8 cellular contexts compared by ENCODE assay signal in the genomic region with DNA sequence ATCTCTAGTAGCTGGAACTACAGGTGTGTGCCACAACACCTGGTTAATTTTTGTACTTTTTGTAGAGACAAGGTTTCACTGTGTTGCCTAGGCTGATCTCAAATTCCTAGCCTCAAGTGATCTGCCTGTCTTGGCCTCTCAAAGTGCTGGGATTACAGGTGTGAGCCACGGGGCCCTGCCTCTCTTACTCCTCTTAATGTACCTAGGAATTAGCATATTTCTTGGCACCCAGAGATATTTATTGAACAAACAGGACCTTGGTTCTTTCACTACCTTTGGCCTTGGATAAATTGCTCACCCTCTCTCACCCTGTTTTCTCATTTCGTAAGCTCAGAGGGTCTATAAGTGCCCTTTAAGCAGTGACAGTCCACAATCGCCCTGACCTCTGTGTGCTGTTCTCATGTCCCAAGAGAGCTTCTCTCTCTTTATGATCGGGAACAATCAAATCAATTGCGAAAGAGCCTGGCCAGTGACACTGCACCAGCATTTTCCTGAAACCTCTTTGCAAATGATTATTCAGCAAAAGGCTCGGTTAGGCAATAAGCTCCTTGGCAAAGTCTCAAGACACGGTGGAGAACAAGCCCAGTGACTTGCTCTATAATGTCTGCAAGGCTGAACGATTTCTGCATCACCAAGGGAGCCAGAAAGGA.
DNase-seq lines count a peak whose midpoint lies in the region; ATAC-seq and TF ChIP-seq lines count a peak whose summit lies in the region.

No MANE protein-coding gene starts in this region.

- H3K36me3 ChIP-seq in spleen, result peaks cover 0 to 98% (median 36%) of the 10 kb centered on the region in 6 donors

- TF ChIP-seq CTCF in spleen (IDR thresholded peaks at IDR 0.05 in 8 of 11, conservative IDR thresholded peaks at IDR 0.05 in 3 of 11), result peak in 1 of 11 experiments; percentile 4

- TF ChIP-seq POLR2A in spleen (IDR thresholded peaks at IDR 0.05), result no peak

- peaks cover 59% of the 10 kb centered on the region for H3K36me3 Mint-ChIP-seq in T-cell

- POLR2A ChIA-PET in T-cell (lab: Charles Lee), result no interaction called here

- ATAC-seq in T-cell (replicated peaks in 1 of 4) (no peak), left ventricle myocardium superior (peak; percentile 83), GM19395 (IDR thresholded peaks at IDR 0.05; ENCODE audit: unreplicated experiment) (no peak), HG03135 (IDR thresholded peaks at IDR 0.05; ENCODE audit: unreplicated experiment) (no peak)

- DNase-seq in ELR (ENCODE audit: low read depth), result peak; percentile 43
- peak in 1 of 34 experiments; percentile 5 for DNase-seq in T-cell
- DNase-seq in left ventricle myocardium superior, result peak; percentile 32
- no peak for DNase-seq in spleen
- no peak for DNase-seq in AG08396 (ENCODE audit: low spot score)
- no peak for DNase-seq in NCI-H1436 (lab: John Stamatoyannopoulos, UW)

- no peak overlapping the region for H3K4me3 Mint-ChIP-seq in T-cell

- intact Hi-C loops in left ventricle myocardium superior (cut with micrococcal nuclease), result loop anchor here (5.0 to 10.0 kb wide), 2 partner anchors 221 to 679 kb away; no protein-coding TSS in a partner anchor
- intact Hi-C loops in spleen (cut with DNase I; ENCODE audit: low total_unique reads), result loop anchor here (5.0 kb wide), 2 partner anchors 219 to 679 kb away; no protein-coding TSS in a partner anchor

- H3K4me1 ChIP-seq in spleen, result peaks cover 0 to 54% (median 11%) of the 10 kb centered on the region in 6 donors

- H3K4me3 ChIP-seq in spleen, result no peak overlapping the region

- 32 to 65% (median 46%) methylated on average over 8 of the region's 8 CpGs for WGBS in spleen, 5 donors

- H3K27me3 ChIP-seq in spleen (replicated peaks in 1 of 7), result no peaks in the 10 kb centered on the region

- peak overlapping the region in 7 of 8 donors; percentile 66 to 91 (median 87) for H3K27ac ChIP-seq in spleen

- peaks cover 12 to 22% (median 21%) of the 10 kb centered on the region in 3 donors for H3K4me1 Mint-ChIP-seq in T-cell

- CTCF ChIA-PET in T-cell (lab: Charles Lee), result interaction anchor here (0.6 to 4.1 kb wide), 11 partner anchors 10 to 680 kb away, joined by 3 to 31 read pairs (median 5); no protein-coding TSS in a partner anchor

- peaks cover 0 to 7% (median 3%) of the 10 kb centered on the region in 8 donors for H3K9me3 ChIP-seq in spleen

- H3K27me3 Mint-ChIP-seq in T-cell, result no peaks in the 10 kb centered on the region

- peak overlapping the region; percentile 75 to 79 for H3K27ac Mint-ChIP-seq in T-cell

- H3K9me3 Mint-ChIP-seq in T-cell, result no peaks in the 10 kb centered on the region

Comparison
In these comparisons a context has a peak if more than half of its experiments do, and no peak if none do; other contexts are left out.
1. DNase-seq: peak in ELR (single experiment) and left ventricle myocardium superior (single experiment); none in spleen (single experiment), AG08396 (single experiment) and NCI-H1436 (single experiment).